In the genomic region with DNA sequence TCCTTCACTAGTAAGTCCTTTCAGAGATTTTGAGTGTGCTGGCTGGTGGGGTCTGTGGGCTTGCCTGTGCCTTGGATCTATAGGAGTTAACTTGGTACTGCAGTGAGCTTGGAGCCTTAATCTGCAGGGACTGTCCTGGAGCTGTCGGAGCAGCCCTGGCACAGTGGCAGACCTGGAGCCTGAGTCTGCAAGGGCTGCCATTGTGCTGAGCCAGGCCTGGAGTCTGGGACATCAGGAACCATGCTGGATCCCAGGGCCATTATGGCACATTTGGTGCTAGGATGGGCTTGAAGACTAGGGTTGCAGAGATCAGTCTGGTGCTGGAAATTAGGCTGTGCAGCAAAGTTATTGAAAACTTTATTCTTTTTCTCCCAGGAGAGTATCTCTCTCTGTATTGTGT, we compare ENCODE assay signal across 22 cellular contexts.
"Had no signal": no experiment of that assay in that cellular context is flagged by ENCODE, and none has a peak within 500 bp of the region (broad histone marks: within the 10 kb centered on the region; RNA-seq: fewer than 3 reads in every experiment).

No MANE protein-coding gene starts in this region.

- H3K27ac ChIP-seq: coronary artery, esophagus squamous epithelium, left lung, parathyroid adenoma, right lobe of liver, thyroid gland had no signal

- H3K9ac ChIP-seq: parathyroid adenoma had no signal

- H3K27me3 ChIP-seq: esophagus squamous epithelium, left lung, right lobe of liver, thyroid gland had no signal

- H3K4me1 ChIP-seq: esophagus squamous epithelium, left lung, parathyroid adenoma, right lobe of liver, thyroid gland had no signal

- H2AFZ ChIP-seq: parathyroid adenoma had no signal

- FAIRE-seq: endometrium, frontal cortex, small intestine had no signal

- H3K4me3 ChIP-seq: coronary artery, esophagus squamous epithelium, left lung, mucosa of descending colon, right lobe of liver, thyroid gland had no signal

- H3K9me3 ChIP-seq: right lobe of liver, thyroid gland had no signal

- H3K36me3 ChIP-seq: esophagus squamous epithelium, left lung, right lobe of liver, thyroid gland had no signal

- DNase-seq: dermis blood vessel endothelial cell; effector memory CD4-positive, alpha-beta T cell; erythroblast; esophagus squamous epithelium; left cardiac atrium; left lung; mesenchymal stem cell; mucosa of descending colon; naive B cell; right lobe of liver; small intestine; stimulated activated CD4-positive, alpha-beta T cell treated with anti-CD3 and anti-CD28 coated beads, Interleukin-15, amount 100 ng/mL, for 24 hours; stimulated activated CD4-positive, alpha-beta T cell treated with anti-CD3 and anti-CD28 coated beads, Interleukin-2, amount 100 ng/mL, for 48 hours; stimulated activated naive B cell treated with anti-CD40 and anti-IgM and Interleukin-4, amounts not matched to agents 10 μg/mL and 1 μg/mL and 100 μg/mL, for 72 hours; stimulated activated naive CD8-positive, alpha-beta T cell treated with anti-CD3 and anti-CD28 coated beads, Interleukin-15, amount 100 ng/mL, for 72 hours; thyroid gland; trophoblast cell had no signal

- ATAC-seq: left cardiac atrium; left lung; mucosa of descending colon; natural killer cell treated with Interleukin-12 subunit alpha and Interleukin-12 subunit beta and Interleukin-15 and Interleukin-18, amount 100 ng/mL, for 72 hours; right lobe of liver; stimulated activated naive B cell treated with anti-CD40 and anti-IgM and Interleukin-4, amounts not matched to agents 10 μg/mL and 1 μg/mL and 100 μg/mL, for 72 hours; stimulated activated naive CD8-positive, alpha-beta T cell treated with anti-CD3 and anti-CD28 coated beads, Interleukin-15, amount 100 ng/mL, for 72 hours had no signal

- H3K79me2 ChIP-seq: parathyroid adenoma had no signal
